ENCODE assay signal across 16 cellular contexts in the genomic region with DNA sequence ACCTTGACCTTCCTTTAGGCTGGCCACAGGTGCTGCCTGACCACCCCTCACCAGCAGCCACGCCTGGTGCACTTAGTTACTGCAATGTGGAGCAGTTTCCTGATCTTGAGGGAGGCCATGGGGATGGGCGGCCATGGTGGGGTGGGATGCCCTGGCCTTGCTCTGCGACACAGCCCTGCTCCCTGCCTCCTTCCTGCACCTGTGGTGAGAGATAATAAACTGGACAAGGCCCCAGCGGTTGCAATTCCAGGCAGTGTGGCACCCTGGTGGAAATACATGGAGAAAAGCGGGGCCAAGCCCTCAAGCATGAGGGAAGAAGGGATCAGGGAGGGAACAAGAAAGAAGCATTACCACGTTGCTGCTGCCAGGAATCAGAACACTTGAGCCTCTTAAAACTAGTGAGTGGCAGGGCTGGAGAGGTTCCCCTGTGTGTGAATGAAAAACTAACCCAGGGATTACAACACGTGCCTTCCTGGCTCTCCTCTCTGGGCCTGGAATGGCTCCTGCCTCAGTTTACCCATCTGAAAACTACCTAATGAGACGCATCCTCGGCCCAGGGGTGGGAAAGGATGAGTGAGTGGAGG.
DNase-seq lines count a peak whose midpoint lies in the region; ATAC-seq and TF ChIP-seq lines count a peak whose summit lies in the region.
"Had no signal": no experiment of that assay in that cellular context is flagged by ENCODE, and none has a peak within 500 bp of the region (broad histone marks: within the 10 kb centered on the region; RNA-seq: fewer than 3 reads in every experiment).

No MANE protein-coding gene starts in this region.

- no peaks in the 10 kb centered on the region for H3K36me3 ChIP-seq in BLaER1 treated with 17β-estradiol and CSF1 and Interleukin-3, amounts not matched to agents 10 nM and 100 nM
- no peaks in the 10 kb centered on the region for H3K36me3 ChIP-seq in esophagus (ENCODE audit: control insufficient read depth in 2 of 2, insufficient read depth in 2 of 2, low read length in 1 of 2)
- H3K36me3 ChIP-seq in Karpas-422 (ENCODE audit: insufficient read depth, low read length), result no peaks in the 10 kb centered on the region
- H3K36me3 ChIP-seq: SJSA1 had no signal

- TF ChIP-seq CTCF in HL-60 (IDR thresholded peaks at IDR 0.05; ENCODE audit: insufficient read depth, low read length), result no peak

- ATAC-seq in stimulated activated naive B cell treated with anti-CD40 and anti-IgM and Interleukin-4, amounts not matched to agents 10 μg/mL and 1 μg/mL and 100 μg/mL, for 72 hours (replicated peaks), result no peak
- ATAC-seq in HG02798 (IDR thresholded peaks at IDR 0.05; ENCODE audit: poor library complexity, unreplicated experiment), result no peak

- H3K4me3 Mint-ChIP-seq in stimulated activated naive B cell treated with anti-CD40 and anti-IgM and Interleukin-4, amounts not matched to agents 10 μg/mL and 1 μg/mL and 100 μg/mL, for 72 hours, result no peak overlapping the region
- H3K4me3 Mint-ChIP-seq: H9 had no signal

- peak overlapping the region; percentile 20 for H3K27ac Mint-ChIP-seq in stimulated activated naive B cell treated with anti-CD40 and anti-IgM and Interleukin-4, amounts not matched to agents 10 μg/mL and 1 μg/mL and 100 μg/mL, for 72 hours
- H3K27ac Mint-ChIP-seq: H9 had no signal

- H3K27me3 ChIP-seq in BLaER1 treated with 17β-estradiol and CSF1 and Interleukin-3, amounts not matched to agents 10 nM and 100 nM, result peaks cover 0 to 6% (median 0%) of the 10 kb centered on the region in 11 experiments; a peak in 1 of 22 replicates
- no peaks in the 10 kb centered on the region for H3K27me3 ChIP-seq in HL-60 (ENCODE audit: insufficient read depth, poor library complexity, severe bottlenecking)
- no peaks in the 10 kb centered on the region for H3K27me3 ChIP-seq in esophagus (ENCODE audit: control insufficient read depth in 1 of 2, insufficient read depth in 2 of 2, low read length in 2 of 2)
- H3K27me3 ChIP-seq in Karpas-422 (ENCODE audit: low read length), result no peaks in the 10 kb centered on the region
- H3K27me3 ChIP-seq: SJSA1 had no signal

- H3K27me3 Mint-ChIP-seq in stimulated activated naive B cell treated with anti-CD40 and anti-IgM and Interleukin-4, amounts not matched to agents 10 μg/mL and 1 μg/mL and 100 μg/mL, for 72 hours, result no peaks in the 10 kb centered on the region

- 87 to 88% methylated on average over 9 of the region's 9 CpGs for WGBS in esophagus, 2 donors

- peaks cover 62 to 94% of the 10 kb centered on the region in 2 donors for H3K4me1 Mint-ChIP-seq in stimulated activated naive B cell treated with anti-CD40 and anti-IgM and Interleukin-4, amounts not matched to agents 10 μg/mL and 1 μg/mL and 100 μg/mL, for 72 hours

- no peaks in the 10 kb centered on the region for H3K79me2 ChIP-seq in Karpas-422 (ENCODE audit: low read length)

- DNase-seq in HL-60 (ENCODE audit: low read depth in 1 of 2, low spot score in 1 of 2) (no peak), DMS 273 (lab: John Stamatoyannopoulos, UW; ENCODE audit: unreplicated experiment) (no peak), Karpas-422 (no peak)
- DNase-seq in stimulated activated naive B cell treated with anti-CD40 and anti-IgM and Interleukin-4, amounts not matched to agents 10 μg/mL and 1 μg/mL and 100 μg/mL, for 72 hours, result no peak
- DNase-seq: Caco-2; CD4-positive, CD25-positive, alpha-beta regulatory T cell; H9; NCI-H1417; NCI-H1930; NCI-H774; RPMI8226 had no signal

- no peak overlapping the region for H2AFZ ChIP-seq in Karpas-422 (ENCODE audit: low read length)

- peaks cover 0 to 2% of the 10 kb centered on the region in 2 donors for H3K36me3 Mint-ChIP-seq in stimulated activated naive B cell treated with anti-CD40 and anti-IgM and Interleukin-4, amounts not matched to agents 10 μg/mL and 1 μg/mL and 100 μg/mL, for 72 hours
- H3K36me3 Mint-ChIP-seq: IgD-negative memory B cell had no signal

- H3K9me3 Mint-ChIP-seq in stimulated activated naive B cell treated with anti-CD40 and anti-IgM and Interleukin-4, amounts not matched to agents 10 μg/mL and 1 μg/mL and 100 μg/mL, for 72 hours, result no peaks in the 10 kb centered on the region
- H3K9me3 Mint-ChIP-seq: H9, IgD-negative memory B cell had no signal

- H3K4me1 ChIP-seq in BLaER1 treated with 17β-estradiol and CSF1 and Interleukin-3, amounts not matched to agents 10 nM and 100 nM, result peaks cover 71 to 94% (median 81%) of the 10 kb centered on the region in 10 experiments
- peaks cover 3 to 23% of the 10 kb centered on the region in 2 donors for H3K4me1 ChIP-seq in esophagus (ENCODE audit: control insufficient read depth in 2 of 2, insufficient read depth in 2 of 2, low read length in 1 of 2)
- peaks cover 8% of the 10 kb centered on the region for H3K4me1 ChIP-seq in Karpas-422 (ENCODE audit: low read length)
- H3K4me1 ChIP-seq: Caco-2 had no signal

- H4K20me1 ChIP-seq in BLaER1 treated with 17β-estradiol and CSF1 and Interleukin-3, amounts not matched to agents 10 nM and 100 nM, result no peaks in the 10 kb centered on the region
- H4K20me1 ChIP-seq in Karpas-422 (ENCODE audit: insufficient read depth, low read depth, low read length), result no peaks in the 10 kb centered on the region

- no peak overlapping the region for H3K9ac ChIP-seq in BLaER1 treated with 17β-estradiol and CSF1 and Interleukin-3, amounts not matched to agents 10 nM and 100 nM
- no peak overlapping the region for H3K9ac ChIP-seq in Karpas-422 (ENCODE audit: low read length)

- H3K9me3 ChIP-seq in BLaER1 treated with 17β-estradiol and CSF1 and Interleukin-3, amounts not matched to agents 10 nM and 100 nM (replicated peaks in 1 of 11), result peaks cover 0 to 10% (median 6%) of the 10 kb centered on the region in 11 experiments; a peak in 8 of 22 replicates
- H3K9me3 ChIP-seq in esophagus (ENCODE audit: control insufficient read depth in 2 of 2, insufficient read depth in 1 of 2, low read depth in 1 of 2, low read length in 1 of 2) (no peaks in the 10 kb centered on the region), Karpas-422 (ENCODE audit: low read length) (no peaks in the 10 kb centered on the region)
- H3K9me3 ChIP-seq: Caco-2, SJSA1 had no signal

- peak overlapping the region in 1 of 11 experiments; percentile 70; a peak in 3 of 22 replicates for H3K27ac ChIP-seq in BLaER1 treated with 17β-estradiol and CSF1 and Interleukin-3, amounts not matched to agents 10 nM and 100 nM
- H3K27ac ChIP-seq in HL-60 (replicated peaks) (peak overlapping the region; percentile 46; the same call in 1 of the 2 replicates), esophagus (ENCODE audit: low read depth in 2 of 2, low read length in 1 of 2) (peak overlapping the region; percentile 94 to 99), Karpas-422 (ENCODE audit: low read length) (no peak overlapping the region)

- H3K4me3 ChIP-seq in BLaER1 treated with 17β-estradiol and CSF1 and Interleukin-3, amounts not matched to agents 10 nM and 100 nM, result no peak overlapping the region
- no peak overlapping the region for H3K4me3 ChIP-seq in HL-60 (replicated peaks; ENCODE audit: insufficient read depth, low read length)
- no peak overlapping the region for H3K4me3 ChIP-seq in esophagus (ENCODE audit: low read depth in 1 of 2, low read length in 2 of 2)
- no peak overlapping the region for H3K4me3 ChIP-seq in Karpas-422 (ENCODE audit: low read length)
- H3K4me3 ChIP-seq: SJSA1 had no signal

- no peaks in the 10 kb centered on the region for H3K9me2 ChIP-seq in Karpas-422 (replicated peaks; ENCODE audit: insufficient read depth, low read length)

- peak overlapping the region; percentile 72 to 92 (median 82); a peak in 21 of 22 replicates for H3K4me2 ChIP-seq in BLaER1 treated with 17β-estradiol and CSF1 and Interleukin-3, amounts not matched to agents 10 nM and 100 nM
- no peak overlapping the region for H3K4me2 ChIP-seq in Karpas-422 (ENCODE audit: low read depth, low read length, poor library complexity, severe bottlenecking)
